10 cellular contexts compared by ENCODE assay signal in the genomic region with DNA sequence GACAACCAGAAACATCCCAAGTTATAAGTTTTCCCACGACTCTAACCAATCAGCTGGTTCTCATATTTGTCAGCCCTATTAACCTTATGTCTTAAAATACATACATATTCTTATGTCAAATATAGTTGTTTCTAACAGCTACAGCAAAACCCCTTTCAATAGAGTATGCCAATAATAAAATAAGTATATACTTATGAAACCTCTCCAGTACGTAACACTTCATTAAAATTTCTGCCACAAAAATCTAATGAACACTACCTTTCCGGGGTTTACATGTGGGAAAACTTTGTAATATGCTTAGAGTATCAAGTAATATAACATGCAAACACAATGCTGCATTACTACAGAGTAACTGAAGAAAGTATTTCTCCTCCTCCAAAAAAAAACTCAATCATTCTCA. TPM values are rescaled to one million over a fixed set of nuclear protein-coding genes. Genes with fewer than 3 reads are reported as not detected.
A peak's percentile ranks its signal among the peaks of the same experiment; 100 is the strongest.
DNase-seq lines count a peak whose midpoint lies in the region; ATAC-seq and TF ChIP-seq lines count a peak whose summit lies in the region.
"Had no signal": no experiment of that assay in that cellular context is flagged by ENCODE, and none has a peak within 500 bp of the region (broad histone marks: within the 10 kb centered on the region; RNA-seq: fewer than 3 reads in every experiment).

No MANE protein-coding gene starts in this region.

- no peak for ATAC-seq in GM21381 (IDR thresholded peaks at IDR 0.05; ENCODE audit: unreplicated experiment)

- peaks cover 28% of the 10 kb centered on the region for H3K9me3 Mint-ChIP-seq in nephron progenitor cell

- no peak overlapping the region for H2AFZ ChIP-seq in Karpas-422 (ENCODE audit: low read length)

- H3K27ac ChIP-seq in Karpas-422 (ENCODE audit: low read length) (no peak overlapping the region), duodenal mucosa (ENCODE audit: low read depth, low read length) (no peak overlapping the region)
- no peak overlapping the region for H3K27ac ChIP-seq in effector memory CD4-positive, alpha-beta T cell (ENCODE audit: insufficient read depth, low read length, poor library complexity, severe bottlenecking)

- no peak overlapping the region for H3K27ac Mint-ChIP-seq in nephron progenitor cell

- peaks cover 2% of the 10 kb centered on the region for H3K27me3 Mint-ChIP-seq in nephron progenitor cell (ENCODE audit: low read depth, poor library complexity)

- no peak overlapping the region for H3K9ac ChIP-seq in Karpas-422 (ENCODE audit: low read length)
- H3K9ac ChIP-seq in duodenal mucosa (ENCODE audit: low read depth in 1 of 2, low read length in 2 of 2): peak overlapping the region in 1 of 2 donors; percentile 68

- peak overlapping the region; percentile 99 for H3K4me3 ChIP-seq in AG10803 (ENCODE audit: low read length)
- no peak overlapping the region for H3K4me3 ChIP-seq in Karpas-422 (ENCODE audit: low read length)
- peak overlapping the region; percentile 81 to 94 for H3K4me3 ChIP-seq in duodenal mucosa (ENCODE audit: low read depth in 1 of 2, low read length in 2 of 2)
- no peak overlapping the region for H3K4me3 ChIP-seq in effector memory CD4-positive, alpha-beta T cell (ENCODE audit: insufficient read depth, low read depth, low read length, poor library complexity, severe bottlenecking)

- H3K9me2 ChIP-seq in Karpas-422 (replicated peaks; ENCODE audit: insufficient read depth, low read length): no peaks in the 10 kb centered on the region

- H3K36me3 Mint-ChIP-seq in nephron progenitor cell (ENCODE audit: low read depth): peaks cover 38% of the 10 kb centered on the region

- no peaks in the 10 kb centered on the region for H3K9me3 ChIP-seq in Karpas-422 (ENCODE audit: low read length)
- H3K9me3 ChIP-seq in duodenal mucosa (ENCODE audit: control insufficient read depth in 1 of 2, low read length in 2 of 2): no peaks in the 10 kb centered on the region
- H3K9me3 ChIP-seq in effector memory CD4-positive, alpha-beta T cell (ENCODE audit: control insufficient read depth, low read length): no peaks in the 10 kb centered on the region

- DNase-seq in AG10803 (ENCODE audit: low read depth) (no peak), Karpas-422 (no peak), nephron progenitor cell (no peak), amniotic stem cell (lab: John Stamatoyannopoulos, UW) (no peak), NCI-H2107 treated with DMSO at 0.1 percent for 48 hours (lab: John Stamatoyannopoulos, UW; ENCODE audit: unreplicated experiment) (no peak)
- no peak for DNase-seq in effector memory CD4-positive, alpha-beta T cell
- DNase-seq: activated CD8-positive, alpha-beta memory T cell treated with anti-CD3 and anti-CD28 coated beads, Interleukin-2, amount 50 U/mL, for 4 hours; NCI-H524 treated with DMSO at 0.1 percent for 48 hours had no signal

- TF ChIP-seq CTCF in AG10803 (conservative IDR thresholded peaks at IDR 0.05; ENCODE audit: low read length) (no peak), nephron progenitor cell (IDR thresholded peaks at IDR 0.05) (no peak)

- H3K4me1 Mint-ChIP-seq in nephron progenitor cell: peaks cover 30% of the 10 kb centered on the region

- peaks cover 5% of the 10 kb centered on the region for H3K79me2 ChIP-seq in Karpas-422 (ENCODE audit: low read length)

- H3K27me3 ChIP-seq in Karpas-422 (ENCODE audit: low read length): no peaks in the 10 kb centered on the region
- no peaks in the 10 kb centered on the region for H3K27me3 ChIP-seq in duodenal mucosa (ENCODE audit: control insufficient read depth in 1 of 2, insufficient read depth in 2 of 2, low read length in 2 of 2)
- no peaks in the 10 kb centered on the region for H3K27me3 ChIP-seq in effector memory CD4-positive, alpha-beta T cell (replicated peaks; ENCODE audit: control insufficient read depth, insufficient read depth, low read length, poor library complexity, severe bottlenecking)

- H3K36me3 ChIP-seq in Karpas-422 (ENCODE audit: insufficient read depth, low read length): no peaks in the 10 kb centered on the region
- no peaks in the 10 kb centered on the region for H3K36me3 ChIP-seq in duodenal mucosa (ENCODE audit: control insufficient read depth in 1 of 2, insufficient read depth in 2 of 2, low read length in 2 of 2)
- no peaks in the 10 kb centered on the region for H3K36me3 ChIP-seq in effector memory CD4-positive, alpha-beta T cell (ENCODE audit: control insufficient read depth, insufficient read depth, low read length)

- H3K4me3 Mint-ChIP-seq in nephron progenitor cell: peak overlapping the region; percentile 93

- H4K20me1 ChIP-seq in Karpas-422 (ENCODE audit: insufficient read depth, low read depth, low read length): peaks cover 18% of the 10 kb centered on the region

- H3K4me1 ChIP-seq in Karpas-422 (ENCODE audit: low read length) (peaks cover 24% of the 10 kb centered on the region), duodenal mucosa (ENCODE audit: control insufficient read depth in 1 of 2, insufficient read depth in 2 of 2, low read length in 2 of 2) (peaks cover 9 to 22% of the 10 kb centered on the region in 2 donors)
- H3K4me1 ChIP-seq in effector memory CD4-positive, alpha-beta T cell (ENCODE audit: control insufficient read depth, insufficient read depth, low read length, poor library complexity, severe bottlenecking): peaks cover 9% of the 10 kb centered on the region

- H3K4me2 ChIP-seq in Karpas-422 (ENCODE audit: low read depth, low read length, poor library complexity, severe bottlenecking): peak overlapping the region; percentile 81

RNA-seq across cellular contexts. Expression of a gene that starts 1.8 kb away (rescaled TPM):
- total RNA-seq in Karpas-422 (2014; rRNA removed; shearing (Covaris generic); ENCODE audit: low replicate concordance): 6.7 and 12.5 TPM in 2 replicates

Comparison
In these comparisons a context has a peak if more than half of its experiments do, and no peak if none do; other contexts are left out.
1. H3K4me3 ChIP-seq: peak in AG10803 (single experiment) and duodenal mucosa (2 of 2); none in Karpas-422 (single experiment) and effector memory CD4-positive, alpha-beta T cell (single experiment).